Comparison of ENCODE assay signal across 8 cellular contexts in the genomic region with DNA sequence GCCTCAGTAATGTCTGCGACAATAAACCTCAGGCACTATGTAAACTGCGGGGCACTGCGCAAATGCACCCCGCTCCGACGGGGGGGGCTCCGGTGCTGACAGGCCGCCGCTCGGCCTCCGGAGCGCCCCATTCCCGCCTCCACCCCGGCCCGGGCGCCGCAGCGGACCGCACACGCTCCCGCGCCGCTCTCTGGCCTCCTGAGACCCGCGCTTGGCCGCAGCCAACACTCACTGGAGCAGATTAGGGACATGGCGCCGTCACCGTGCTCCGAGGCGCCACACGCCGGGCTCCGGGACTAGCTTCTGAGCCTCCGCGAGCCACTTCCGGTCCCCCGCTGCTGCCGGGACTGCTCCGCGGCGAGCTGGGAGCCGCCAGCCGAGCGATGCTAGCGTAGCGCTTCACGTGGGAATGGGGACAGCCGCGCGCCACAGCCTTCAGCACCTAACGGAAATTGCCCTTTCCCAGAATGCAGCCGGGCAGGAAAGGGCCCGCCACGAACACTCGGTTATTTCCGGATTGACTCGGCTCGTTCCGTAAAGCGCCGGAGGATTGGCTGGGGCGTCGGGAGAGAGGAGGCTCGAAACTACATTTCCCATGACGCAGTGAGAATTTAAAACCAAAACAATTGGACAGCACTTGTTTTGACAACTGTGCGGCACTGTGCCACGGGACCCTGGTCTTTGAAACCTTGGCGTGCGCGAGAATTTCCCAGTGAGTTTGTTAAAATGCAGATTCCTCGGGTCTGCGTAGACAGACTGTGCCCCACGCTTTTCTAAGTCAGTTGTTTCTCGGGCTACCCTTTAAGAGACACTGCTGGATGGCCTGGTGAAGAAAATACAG. TPM values are rescaled to one million over a fixed set of nuclear protein-coding genes. Genes with fewer than 3 reads are reported as not detected.
A peak's percentile ranks its signal among the peaks of the same experiment; 100 is the strongest.
DNase-seq lines count a peak whose midpoint lies in the region; ATAC-seq and TF ChIP-seq lines count a peak whose summit lies in the region.

TSS of gene PRPF19 (minus strand) at position 454 of the 841 bp plus-strand sequence. CDS start at position 251, 203 bp downstream.

- H3K36me3 Mint-ChIP-seq in activated T-cell treated with anti-CD3 and anti-CD28 coated beads, Interleukin-2, amount 50 U/mL, for 4 hours (ENCODE audit: insufficient read depth) = peaks cover 18% of the 10 kb centered on the region

- peak within 1 kb of the TSS; percentile 93 for H3K27ac ChIP-seq in Panc1 (ENCODE audit: low read length)

- H3K4me1 Mint-ChIP-seq in activated T-cell treated with anti-CD3 and anti-CD28 coated beads, Interleukin-2, amount 50 U/mL, for 4 hours (ENCODE audit: low read depth) = peaks cover 43% of the 10 kb centered on the region

- no peak for TF ChIP-seq CTCF in Panc1 (IDR thresholded peaks at IDR 0.05)

- BruUV-seq in Panc1 (replicated peaks; lab: Mats Ljungman, UMichigan) = no TSS peak

- peak within 1 kb of the TSS; percentile 87 to 98 for H3K4me3 ChIP-seq in Panc1 (ENCODE audit: low read depth in 2 of 2, low read length in 2 of 2)

- H3K9me3 ChIP-seq in Panc1 (ENCODE audit: control insufficient read depth, insufficient read depth, low read depth, low read length) = no peaks in the 10 kb centered on the region

- H3K36me3 ChIP-seq in Panc1 (ENCODE audit: control insufficient read depth, insufficient read depth, low read length) = peaks cover 14% of the 10 kb centered on the region

- in situ Hi-C loops in Panc1 (cut with HindIII; ENCODE audit: low pct_unique_long_range_greater_than_20kb, low sequenced_read_pairs) = no loop called here

- 0 out of 2 replicates have a peak, but pooled peaks cover 3% of the 10 kb centered on the region for H3K27me3 ChIP-seq in Panc1 (ENCODE audit: control insufficient read depth, insufficient read depth, low read length)

- DNase-seq in DMS153 treated with DMSO at 0.1 percent for 48 hours (lab: John Stamatoyannopoulos, UW; ENCODE audit: unreplicated experiment) (peak; percentile 96), KG1 (lab: John Stamatoyannopoulos, UW) (peak; percentile 99), Panc1 (ENCODE audit: low read depth, low spot score) (peak; percentile 82), myocyte (ENCODE audit: low read depth) (peak; percentile 99)
- DNase-seq in activated T-cell treated with anti-CD3 and anti-CD28 coated beads, Interleukin-2, amount 50 U/mL, for 4 hours = peak; percentile 96
- peak; percentile 94 to 97 for DNase-seq in stimulated activated CD8-positive, alpha-beta memory T cell treated with anti-CD3 and anti-CD28 coated beads, Interleukin-7, amount 100 ng/mL, for 48 hours (ENCODE audit: extremely low read depth in 1 of 2, low read depth in 1 of 2)

- CTCF ChIA-PET in Panc1 (lab: Charles Lee) = no interaction called here

- H3K27me3 Mint-ChIP-seq in activated T-cell treated with anti-CD3 and anti-CD28 coated beads, Interleukin-2, amount 50 U/mL, for 4 hours (ENCODE audit: low read depth) = no peaks in the 10 kb centered on the region

- H3K4me3 Mint-ChIP-seq in activated T-cell treated with anti-CD3 and anti-CD28 coated beads, Interleukin-2, amount 50 U/mL, for 4 hours = peak within 1 kb of the TSS; percentile 92

- H3K9me3 Mint-ChIP-seq in activated T-cell treated with anti-CD3 and anti-CD28 coated beads, Interleukin-2, amount 50 U/mL, for 4 hours = no peaks in the 10 kb centered on the region

- intact Hi-C loops in Panc1 (cut with micrococcal nuclease; ENCODE audit: unreplicated experiment) = no loop called here

- H3K4me1 ChIP-seq in Panc1 (ENCODE audit: control insufficient read depth, insufficient read depth, low read length) = peaks cover 14% of the 10 kb centered on the region

- ATAC-seq in GM21723 (IDR thresholded peaks at IDR 0.05; ENCODE audit: unreplicated experiment) = peak; percentile 71
- peak; percentile 99 for ATAC-seq in Panc1
- peak; percentile 92 to 94 for ATAC-seq in activated T-cell treated with anti-CD3 and anti-CD28 coated beads, Interleukin-2, amount 50 U/mL, for 4 hours
- peak; percentile 94 for ATAC-seq in esophagus mucosa

- POLR2A ChIA-PET in Panc1 (lab: Charles Lee) = no interaction called here

RNA-seq across cellular contexts. Expression of gene PRPF19, which starts in this region (rescaled TPM):
- total RNA-seq in Panc1 (2021; ENCODE audit: unreplicated experiment) (149 TPM), esophagus mucosa (94.9 TPM), myocyte (41.9 and 51.4 TPM in 2 replicates)
- 198 TPM for polyA plus RNA-seq in Panc1 (2012; ENCODE audit: insufficient read length)
- 100 to 1,000 TPM; 297 to 335 (median 311) TPM for total RNA-seq in activated T-cell treated with anti-CD3 and anti-CD28 coated beads, Interleukin-2, amount 50 U/mL, for 4 hours
- 56.3 TPM for polyA plus RNA-seq in myocyte (2012)

Comparison
In these comparisons a context has a peak if more than half of its experiments do, and no peak if none do; other contexts are left out.
1. Peak in every context shown above with its lines: DNase-seq, ATAC-seq, H3K4me3 ChIP-seq and H3K27ac ChIP-seq.